ENCODE assay signal across 8 cellular contexts in the genomic region with DNA sequence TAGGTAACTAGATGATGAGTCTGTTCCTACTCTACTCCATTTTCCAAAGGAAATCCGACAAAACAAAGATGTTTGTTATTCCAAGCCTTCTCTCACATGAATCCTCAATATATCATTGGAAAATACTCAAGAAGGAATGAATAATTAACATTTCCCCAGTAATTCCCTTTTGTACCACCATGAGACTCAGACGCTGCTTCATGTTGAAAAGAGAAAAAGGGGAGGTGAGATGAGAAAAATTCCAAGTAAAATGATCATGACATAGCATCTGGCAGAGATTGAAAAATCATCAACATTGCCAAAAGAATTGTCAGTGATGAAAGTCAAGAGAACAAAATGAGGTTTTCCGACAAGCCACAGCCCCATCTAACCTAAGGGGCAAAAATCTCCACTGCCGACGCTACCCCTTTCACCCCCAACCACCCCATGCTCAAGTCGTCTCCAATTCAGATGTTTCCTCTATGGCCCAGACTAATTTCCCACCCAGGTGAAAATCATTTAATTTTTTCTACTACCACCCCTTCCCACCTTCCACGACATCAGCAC.
DNase-seq lines count a peak whose midpoint lies in the region; ATAC-seq and TF ChIP-seq lines count a peak whose summit lies in the region.

No MANE protein-coding gene starts in this region.

- H3K4me3 ChIP-seq in WI38 (ENCODE audit: low read depth, low read length) (peak overlapping the region; percentile 95), retinal pigment epithelial cell (ENCODE audit: low read length) (peak overlapping the region; percentile 98)

- peak overlapping the region; percentile 77 for H3K27ac Mint-ChIP-seq in stimulated activated naive CD8-positive, alpha-beta T cell treated with anti-CD3 and anti-CD28 coated beads, Interleukin-15, Interleukin-2, amounts not matched to agents 100 ng/mL and 50 ng/mL, for 24 hours

- no peaks in the 10 kb centered on the region for H3K9me3 Mint-ChIP-seq in stimulated activated naive CD8-positive, alpha-beta T cell treated with anti-CD3 and anti-CD28 coated beads, Interleukin-15, Interleukin-2, amounts not matched to agents 100 ng/mL and 50 ng/mL, for 24 hours

- H3K36me3 Mint-ChIP-seq in stimulated activated naive CD8-positive, alpha-beta T cell treated with anti-CD3 and anti-CD28 coated beads, Interleukin-15, Interleukin-2, amounts not matched to agents 100 ng/mL and 50 ng/mL, for 24 hours (ENCODE audit: low read depth), result peaks cover 3% of the 10 kb centered on the region

- no peaks in the 10 kb centered on the region for H3K27me3 Mint-ChIP-seq in stimulated activated naive CD8-positive, alpha-beta T cell treated with anti-CD3 and anti-CD28 coated beads, Interleukin-15, Interleukin-2, amounts not matched to agents 100 ng/mL and 50 ng/mL, for 24 hours

- ATAC-seq in stimulated activated naive CD8-positive, alpha-beta T cell treated with anti-CD3 and anti-CD28 coated beads, Interleukin-15, Interleukin-2, amounts not matched to agents 100 U/mL and 50 U/mL, for 24 hours, result no peak
- ATAC-seq in GM21529 (IDR thresholded peaks at IDR 0.05; ENCODE audit: unreplicated experiment), result no peak
- ATAC-seq in HG02981 (IDR thresholded peaks at IDR 0.05; ENCODE audit: unreplicated experiment), result no peak

- H3K4me1 Mint-ChIP-seq in stimulated activated naive CD8-positive, alpha-beta T cell treated with anti-CD3 and anti-CD28 coated beads, Interleukin-15, Interleukin-2, amounts not matched to agents 100 ng/mL and 50 ng/mL, for 24 hours (ENCODE audit: low read depth), result peaks cover 37% of the 10 kb centered on the region

- no peak for DNase-seq in stimulated activated naive CD8-positive, alpha-beta T cell treated with anti-CD3 and anti-CD28 coated beads, Interleukin-15, Interleukin-2, amounts not matched to agents 100 U/mL and 50 U/mL, for 24 hours
- peak; percentile 13 for DNase-seq in glomerular visceral epithelial cell (ENCODE audit: extremely low spot score)
- DNase-seq in retinal pigment epithelial cell (ENCODE audit: low read depth), result no peak
- DNase-seq in SIG-M5 (lab: John Stamatoyannopoulos, UW), result no peak

- H3K4me3 Mint-ChIP-seq in stimulated activated naive CD8-positive, alpha-beta T cell treated with anti-CD3 and anti-CD28 coated beads, Interleukin-15, Interleukin-2, amounts not matched to agents 100 ng/mL and 50 ng/mL, for 24 hours, result peak overlapping the region; percentile 93

- TF ChIP-seq CTCF in WI38 (IDR thresholded peaks at IDR 0.05; ENCODE audit: low read depth, low read length), result no peak
- TF ChIP-seq CTCF in retinal pigment epithelial cell (conservative IDR thresholded peaks at IDR 0.05; ENCODE audit: low read depth, low read length), result peak; percentile 21
